8 cellular contexts compared by ENCODE assay signal in genomic region chr7:100483101-100483727, GRCh38. TPM values are rescaled to one million over a fixed set of nuclear protein-coding genes. Genes with fewer than 3 reads are reported as not detected.
A peak's percentile ranks its signal among the peaks of the same experiment; 100 is the strongest.
DNase-seq lines count a peak whose midpoint lies in the region; ATAC-seq, FAIRE-seq and TF ChIP-seq lines count a peak whose summit lies in the region.

No MANE protein-coding gene starts in this region.

- H3K9me3 ChIP-seq in BLaER1 (no peaks in the 10 kb centered on the region), SU-DHL-6 (ENCODE audit: insufficient read depth, low read length) (no peaks in the 10 kb centered on the region), adrenal gland (replicated peaks in 1 of 3) (no peaks in the 10 kb centered on the region), psoas muscle (no peaks in the 10 kb centered on the region)

- WGBS in adrenal gland, 4 donors, result 0 to 1% (median 1%) methylated on average over 19 to 78 of the region's 79 CpGs; no CpG with 5 or more reads in 1 of the 4 donors
- 0 to 1% (median 1%) methylated on average over 55 to 78 of the region's 79 CpGs for WGBS in psoas muscle, 3 donors

- no peak for TF ChIP-seq POLR2A in adrenal gland (IDR thresholded peaks at IDR 0.05)

- peak; percentile 51 for ATAC-seq in GM19324 (IDR thresholded peaks at IDR 0.05; ENCODE audit: low FRiP score, unreplicated experiment)
- ATAC-seq in left ventricle myocardium superior, result peak; percentile 50
- peak; percentile 55 to 66 (median 56) for ATAC-seq in psoas muscle

- H3K27me3 ChIP-seq in BLaER1, result no peaks in the 10 kb centered on the region
- H3K27me3 ChIP-seq in SU-DHL-6 (ENCODE audit: low read length), result no peaks in the 10 kb centered on the region
- no peaks in the 10 kb centered on the region for H3K27me3 ChIP-seq in adrenal gland
- H3K27me3 ChIP-seq in psoas muscle (ENCODE audit: insufficient read depth in 3 of 3, low read length in 2 of 3), result no peaks in the 10 kb centered on the region

- peak overlapping the region; percentile 69 for H3K9ac ChIP-seq in BLaER1
- H3K9ac ChIP-seq in SU-DHL-6 (ENCODE audit: low read length), result peak overlapping the region; percentile 50

- peak overlapping the region; percentile 94 for H3K4me2 ChIP-seq in BLaER1
- peak overlapping the region; percentile 67 for H3K4me2 ChIP-seq in SU-DHL-6 (ENCODE audit: low read depth, low read length, poor library complexity, severe bottlenecking)

- DNase-seq in HTR-8/SVneo (ENCODE audit: insufficient read length, low spot score) (peak; percentile 51), adrenal gland (peak in 5 of 7 donors; percentile 55 to 77 (median 71)), left ventricle myocardium superior (peak; percentile 86), psoas muscle (peak; percentile 67 to 84), urothelium cell line (ENCODE audit: low spot score) (peak; percentile 95)

- H4K20me1 ChIP-seq in BLaER1, result no peaks in the 10 kb centered on the region
- H4K20me1 ChIP-seq in SU-DHL-6 (ENCODE audit: low read depth, low read length), result no peaks in the 10 kb centered on the region

- 0 out of 2 replicates have a peak, but pooled peaks cover 7% of the 10 kb centered on the region for H3K79me2 ChIP-seq in SU-DHL-6 (ENCODE audit: insufficient read depth, low read length)

- H3F3A ChIP-seq in SU-DHL-6 (ENCODE audit: insufficient read depth), result peaks cover 9% of the 10 kb centered on the region; the same call in 1 of the 2 replicates

- FAIRE-seq in HTR-8/SVneo (lab: Jason Lieb, UNC) (no peak), urothelium cell line (lab: Jason Lieb, UNC) (no peak)

- H3K27ac ChIP-seq in BLaER1, result no peak overlapping the region
- H3K27ac ChIP-seq in SU-DHL-6 (ENCODE audit: low read depth, low read length), result no peak overlapping the region
- peak overlapping the region in 3 of 5 donors; percentile 43 to 86 (median 47) for H3K27ac ChIP-seq in adrenal gland
- no peak overlapping the region for H3K27ac ChIP-seq in psoas muscle

- H3K4me3 ChIP-seq in BLaER1 (peak overlapping the region; percentile 72), SU-DHL-6 (ENCODE audit: insufficient read depth, low read length, poor library complexity, severe bottlenecking) (peak overlapping the region; percentile 57), adrenal gland (peak overlapping the region in 2 of 4 donors; percentile 38 to 91), psoas muscle (peak overlapping the region; percentile 70)

- H3K4me1 ChIP-seq in BLaER1 (peaks cover 64% of the 10 kb centered on the region), adrenal gland (replicated peaks in 1 of 2) (peaks cover 14 to 21% of the 10 kb centered on the region in 2 donors), psoas muscle (peaks cover 4% of the 10 kb centered on the region)

- peak overlapping the region; percentile 90 for H2AFZ ChIP-seq in SU-DHL-6 (ENCODE audit: low read depth, low read length, severe bottlenecking)

- intact Hi-C loops in adrenal gland (cut with DNase I) (no loop called here), left ventricle myocardium superior (cut with micrococcal nuclease) (loop anchor here (5.0 kb wide), 1 partner anchor 64 kb away; no protein-coding TSS in a partner anchor), psoas muscle (cut with DNase I) (loop anchor here in 1 of 2 donors (2.0 kb wide), 1 partner anchor 14 kb away; no protein-coding TSS in a partner anchor)

- H3K36me3 ChIP-seq in BLaER1 (no peaks in the 10 kb centered on the region), SU-DHL-6 (ENCODE audit: low read length) (no peaks in the 10 kb centered on the region), adrenal gland (replicated peaks in 1 of 2) (no peaks in the 10 kb centered on the region), psoas muscle (ENCODE audit: insufficient read depth in 1 of 2, low read depth in 1 of 2) (no peaks in the 10 kb centered on the region)

- no peaks in the 10 kb centered on the region for H3K9me2 ChIP-seq in SU-DHL-6 (replicated peaks; ENCODE audit: insufficient read depth, low read length)

- TF ChIP-seq CTCF in SU-DHL-6 (IDR thresholded peaks at IDR 0.05; ENCODE audit: insufficient read depth, low read length, poor library complexity, severe bottlenecking), result peak; percentile 98
- peak; percentile 38 to 97 (median 80) for TF ChIP-seq CTCF in adrenal gland (IDR thresholded peaks at IDR 0.05)
- TF ChIP-seq CTCF in psoas muscle (IDR thresholded peaks at IDR 0.05), result peak; percentile 84

RNA-seq across cellular contexts. Expression of gene NYAP1, which starts 0.5 kb away (rescaled TPM):
- 1 to 10 TPM in 7 of 8 donors, not detected in 1; 1.4 to 3.6 (median 3.3) TPM for total RNA-seq in adrenal gland
- 10 to 100 TPM in 1 of 3 donors, 1 to 10 TPM in 1, under 1 TPM in 1; 0.79 to 26.1 (median 2.8) TPM for polyA plus RNA-seq in adrenal gland
- total RNA-seq in left ventricle myocardium superior, result 0.32 TPM
- total RNA-seq in psoas muscle, result under 1 TPM; 0.08 to 0.32 (median 0.12) TPM
- polyA plus RNA-seq in psoas muscle, result under 1 TPM; 0.12 to 0.23 (median 0.21) TPM

RNA-seq across cellular contexts. Expression of gene TSC22D4, which starts 4.2 kb away (rescaled TPM):
- total RNA-seq in adrenal gland, result 10 to 100 TPM; 41.4 to 96.1 (median 60.7) TPM
- polyA plus RNA-seq in adrenal gland, result 10 to 100 TPM; 11.2 to 80.5 (median 73.6) TPM
- total RNA-seq in left ventricle myocardium superior, result 51.1 TPM
- 10 to 100 TPM; 15.7 to 23.6 (median 17.6) TPM for total RNA-seq in psoas muscle
- 10 to 100 TPM; 16.4 to 24.8 (median 16.7) TPM for polyA plus RNA-seq in psoas muscle

RNA-seq across cellular contexts. Expression of gene SPACDR, which starts 19.2 kb away (rescaled TPM):
- total RNA-seq in adrenal gland (under 1 TPM in 3 of 8 donors, not detected in 5; 0.36 to 0.50 (median 0.48) TPM), left ventricle myocardium superior (0.32 TPM), psoas muscle (not detected)
- polyA plus RNA-seq in adrenal gland (1 to 10 TPM in 2 of 3 donors, not detected in 1; 1.2 to 2.9 TPM), psoas muscle (under 1 TPM in 2 of 3 donors, not detected in 1; 0.17 to 0.25 TPM)

RNA-seq across cellular contexts. Expression of gene PPP1R35, which starts 46.9 kb away (rescaled TPM):
- total RNA-seq in adrenal gland (10 to 100 TPM; 29.9 to 64.9 (median 49.7) TPM), left ventricle myocardium superior (10.3 TPM), psoas muscle (10 to 100 TPM in 3 of 4 donors, 1 to 10 TPM in 1; 8.0 to 17.9 (median 13.0) TPM)
- polyA plus RNA-seq in adrenal gland (100 to 1,000 TPM in 2 of 3 donors, 1 to 10 TPM in 1; 8.5 to 283 (median 231) TPM), psoas muscle (10 to 100 TPM in 2 of 3 donors, 1 to 10 TPM in 1; 9.8 to 22.4 (median 12.8) TPM)

RNA-seq across cellular contexts. Expression of gene MEPCE, which starts 53.6 kb away (rescaled TPM):
- total RNA-seq in adrenal gland (10 to 100 TPM; 24.8 to 76.8 (median 51.8) TPM), left ventricle myocardium superior (25.8 TPM), psoas muscle (10 to 100 TPM; 27.2 to 41.5 (median 36.9) TPM)
- polyA plus RNA-seq in adrenal gland (10 to 100 TPM; 36.7 to 54.6 (median 47.9) TPM), psoas muscle (10 to 100 TPM; 28.7 to 40.5 (median 29.5) TPM)

Comparison
In these comparisons a context has a peak if more than half of its experiments do, and no peak if none do; other contexts are left out.
1. H3K27ac ChIP-seq: peak in adrenal gland (3 of 5); none in BLaER1 (single experiment), SU-DHL-6 (single experiment) and psoas muscle (single experiment).
2. Peak in every context shown above with its lines, with median percentiles within 50 percentile points of each other: ATAC-seq, DNase-seq and CTCF ChIP-seq.